Comparison of ENCODE assay signal across 24 cellular contexts in genomic region chr2:68404164-68404563, GRCh38. TPM values are rescaled to one million over a fixed set of nuclear protein-coding genes. Genes with fewer than 3 reads are reported as not detected.
DNase-seq lines count a peak whose midpoint lies in the region; ATAC-seq, FAIRE-seq and TF ChIP-seq lines count a peak whose summit lies in the region.
"Had no signal": no experiment of that assay in that cellular context is flagged by ENCODE, and none has a peak within 500 bp of the region (broad histone marks: within the 10 kb centered on the region; RNA-seq: fewer than 3 reads in every experiment).

No MANE protein-coding gene starts in this region.

- no peak for TF ChIP-seq CTCF in HepG2 (CRISPR knock-in tag; IDR thresholded peaks at IDR 0.05)
- no peak for TF ChIP-seq CTCF in lower lobe of right lung (IDR thresholded peaks at IDR 0.05)

- no peak overlapping the region for H2AFZ ChIP-seq in HepG2 (ENCODE audit: low read length)

- TF ChIP-seq RAD21 in HepG2 (CRISPR knock-in tag; IDR thresholded peaks at IDR 0.05) = no peak

- intact Hi-C loops in HepG2 (cut with micrococcal nuclease; ENCODE audit: unreplicated experiment) = no loop called here
- intact Hi-C loops in lower lobe of right lung (cut with DNase I) = no loop called here

- BruUV-seq in HepG2 (replicated peaks; lab: Mats Ljungman, UMichigan) = no TSS peak

- no peaks in the 10 kb centered on the region for H4K20me1 ChIP-seq in HepG2 (ENCODE audit: insufficient read depth, low read length)

- CTCF ChIA-PET in HepG2 (lab: Yijun Ruan, JAX; ENCODE audit: low intra/inter-chr PET ratio, low total read pairs) = no interaction called here

- no peak for TF ChIP-seq EP300 in HepG2 (IDR thresholded peaks at IDR 0.05; ENCODE audit: low read depth in 2 of 2, low read length in 2 of 2)
- no peak for TF ChIP-seq EP300 in HepG2 (CRISPR knock-in tag; IDR thresholded peaks at IDR 0.05; ENCODE audit: borderline replicate concordance)

- POLR2A ChIA-PET in HepG2 (lab: Yijun Ruan, JAX) = no interaction called here

- TF ChIP-seq POLR2A in HepG2 (IDR thresholded peaks at IDR 0.05; ENCODE audit: insufficient read depth in 1 of 2, low read depth in 2 of 2, low read length in 2 of 2) = no peak

- peaks cover 10% of the 10 kb centered on the region for H3K4me1 ChIP-seq in HepG2 (ENCODE audit: insufficient read depth, low read length)
- H3K4me1 ChIP-seq in lower lobe of right lung = no peaks in the 10 kb centered on the region
- H3K4me1 ChIP-seq: tibial artery had no signal

- H3K4me3 ChIP-seq in HepG2 (replicated peaks in 1 of 3; ENCODE audit: insufficient read depth in 1 of 3, low read depth in 2 of 3, low read length in 3 of 3) = no peak overlapping the region
- H3K4me3 ChIP-seq in lower lobe of right lung = no peak overlapping the region
- H3K4me3 ChIP-seq: coronary artery, Peyer's patch, tibial artery had no signal

- H3K27me3 ChIP-seq in HepG2 (ENCODE audit: control insufficient read depth in 1 of 2, insufficient read depth in 2 of 2, low read length in 2 of 2) (peaks cover 0 to 6% of the 10 kb centered on the region in 2 experiments; a peak in 1 of 5 replicates), lower lobe of right lung (ENCODE audit: low read depth) (peaks cover 8% of the 10 kb centered on the region)
- H3K27me3 ChIP-seq: Peyer's patch had no signal

- H3K79me2 ChIP-seq in HepG2 (ENCODE audit: insufficient read depth, low read length) = no peaks in the 10 kb centered on the region

- H3K9ac ChIP-seq in HepG2 (ENCODE audit: insufficient read depth, low read depth, low read length) = no peak overlapping the region

- DNase-seq in HepG2 (ENCODE audit: low spot score) (no peak), HK-2 (ENCODE audit: unreplicated experiment) (no peak), lower lobe of right lung (no peak), frontal cortex (ENCODE audit: low spot score in 2 of 2) (no peak)
- DNase-seq: brain microvascular endothelial cell; IMR-90; kidney glomerular epithelial cell; NCI-H2081; NCI-H82; stimulated activated naive CD4-positive, alpha-beta T cell; tibial artery had no signal

- no peak overlapping the region for H3K4me2 ChIP-seq in HepG2 (ENCODE audit: low read depth, low read length)

- FAIRE-seq in HepG2 (lab: Jason Lieb, UNC) = no peak
- FAIRE-seq in frontal cortex (lab: Jason Lieb, UNC) = no peak
- FAIRE-seq: D721Med, GM19239 had no signal

- H3K9me3 ChIP-seq in HepG2 (ENCODE audit: low read length) = no peaks in the 10 kb centered on the region
- H3K9me3 ChIP-seq in lower lobe of right lung = no peaks in the 10 kb centered on the region
- H3K9me3 ChIP-seq: Peyer's patch, tibial artery had no signal

- H3K27ac ChIP-seq in HepG2 (ENCODE audit: extremely low read length, insufficient read depth, low read length) = no peak overlapping the region
- no peak overlapping the region for H3K27ac ChIP-seq in lower lobe of right lung
- H3K27ac ChIP-seq: brain microvascular endothelial cell, coronary artery, tibial artery had no signal

- 27% methylated on average over 2 of the region's 2 CpGs for WGBS in HepG2 (ENCODE audit: low lambda C conversion rate)

- ATAC-seq in GM18511 (IDR thresholded peaks at IDR 0.05; ENCODE audit: unreplicated experiment) (peak; percentile 64), GM19351 (IDR thresholded peaks at IDR 0.05; ENCODE audit: unreplicated experiment) (peak; percentile 44), HG03520 (IDR thresholded peaks at IDR 0.05; ENCODE audit: unreplicated experiment) (peak; percentile 68), HepG2 (peak; percentile 63; the same call in 2 of the 3 replicates), HG02763 (IDR thresholded peaks at IDR 0.05; ENCODE audit: unreplicated experiment) (no peak), lower lobe of right lung (no peak)
- ATAC-seq: activated CD4-positive, CD25-positive, alpha-beta regulatory T cell treated with anti-CD3 and anti-CD28 coated beads, Interleukin-2, amount 50 U/mL, for 24 hours had no signal

- no peaks in the 10 kb centered on the region for H3K36me3 ChIP-seq in HepG2 (replicated peaks in 1 of 2; ENCODE audit: control insufficient read depth in 1 of 2, insufficient read depth in 2 of 2, low read length in 2 of 2)
- no peaks in the 10 kb centered on the region for H3K36me3 ChIP-seq in lower lobe of right lung
- H3K36me3 ChIP-seq: brain microvascular endothelial cell, Peyer's patch, tibial artery had no signal

- in situ Hi-C loops in HepG2 (cut with HindIII; ENCODE audit: extremely low pct_ligation_motif_present, low pct_unique_long_range_greater_than_20kb) = no loop called here

TF ChIP-seq in HepG2, 621 proteins besides CTCF, POLR2A, EP300 and RAD21 (continues in another document):
- TF ChIP-seq TRIM24 (CRISPR knock-in tag; IDR thresholded peaks at IDR 0.05) (no peak), ZNF530 (CRISPR knock-in tag; IDR thresholded peaks at IDR 0.05; ENCODE audit: low read depth) (no peak), MTF1 (CRISPR knock-in tag; IDR thresholded peaks at IDR 0.05) (no peak), AFF4 (CRISPR knock-in tag; IDR thresholded peaks at IDR 0.05) (no peak), TP53 (CRISPR knock-in tag; conservative IDR thresholded peaks at IDR 0.05) (no peak), MIER2 (CRISPR knock-in tag; IDR thresholded peaks at IDR 0.05) (no peak)
- TF ChIP-seq, protein P1, sequence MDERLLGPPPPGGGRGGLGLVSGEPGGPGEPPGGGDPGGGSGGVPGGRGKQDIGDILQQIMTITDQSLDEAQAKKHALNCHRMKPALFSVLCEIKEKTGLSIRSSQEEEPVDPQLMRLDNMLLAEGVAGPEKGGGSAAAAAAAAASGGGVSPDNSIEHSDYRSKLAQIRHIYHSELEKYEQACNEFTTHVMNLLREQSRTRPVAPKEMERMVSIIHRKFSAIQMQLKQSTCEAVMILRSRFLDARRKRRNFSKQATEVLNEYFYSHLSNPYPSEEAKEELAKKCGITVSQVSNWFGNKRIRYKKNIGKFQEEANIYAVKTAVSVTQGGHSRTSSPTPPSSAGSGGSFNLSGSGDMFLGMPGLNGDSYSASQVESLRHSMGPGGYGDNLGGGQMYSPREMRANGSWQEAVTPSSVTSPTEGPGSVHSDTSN (CRISPR knock-in tag; IDR thresholded peaks at IDR 0.05) = no peak

RNA-seq across cellular contexts. Expression of gene PLEK, which starts 39.1 kb away (rescaled TPM):
- total RNA-seq in HepG2 (2016; rRNA removed; fragmentation: Illumina TruSeq; extraction: Trizol) = not detected in 2 replicates
- total RNA-seq in HepG2 (2016; cell fraction: cytosol; rRNA removed; fragmentation: Illumina TruSeq; extraction: Trizol; ENCODE audit: low read depth) = not detected in 2 replicates
- not detected in 2 replicates for total RNA-seq in HepG2 (2016; cell fraction: insoluble cytoplasmic fraction; rRNA removed; fragmentation: Illumina TruSeq; extraction: Trizol)
- not detected in 2 replicates for total RNA-seq in HepG2 (2016; cell fraction: membrane; rRNA removed; fragmentation: Illumina TruSeq; extraction: Trizol)
- total RNA-seq in HepG2 (2016; cell fraction: nucleus; rRNA removed; fragmentation: Illumina TruSeq; extraction: Trizol) = not detected in 2 replicates
- 0.05 TPM in 1 of 2 replicates, not detected in the other for polyA plus RNA-seq in HepG2 (2011; rRNA removed)
- polyA plus RNA-seq in HepG2 (2011; cell fraction: cytosol; rRNA removed) = 0.04 TPM in 2 replicates
- polyA plus RNA-seq in HepG2 (2011; cell fraction: nucleus; rRNA removed) = 0.12 TPM in 1 of 2 replicates, not detected in the other
- not detected in 2 replicates for polyA plus RNA-seq in HepG2 (2012)
- polyA plus RNA-seq in HepG2 (2016; cell fraction: cytosol; fragmentation: Illumina TruSeq; extraction: Trizol; ENCODE audit: low read depth) = not detected in 2 replicates
- polyA plus RNA-seq in HepG2 (2016; cell fraction: insoluble cytoplasmic fraction; fragmentation: Illumina TruSeq; extraction: Trizol; ENCODE audit: low read depth) = not detected in 2 replicates
- polyA plus RNA-seq in HepG2 (2016; cell fraction: membrane; fragmentation: Illumina TruSeq; extraction: Trizol; ENCODE audit: low read depth) = not detected in 2 replicates
- polyA plus RNA-seq in HepG2 (2016; cell fraction: nucleus; fragmentation: Illumina TruSeq; extraction: Trizol; ENCODE audit: insufficient read depth, low read depth) = not detected in 2 replicates
- polyA minus RNA-seq in HepG2 (2011; rRNA and poly(A)+ RNA removed; ENCODE audit: low replicate concordance) = 0.21 TPM in 1 of 2 replicates, not detected in the other
- not detected in 2 replicates for polyA minus RNA-seq in HepG2 (2011; cell fraction: cytosol; rRNA and poly(A)+ RNA removed)
- polyA minus RNA-seq in HepG2 (2011; cell fraction: nucleus; rRNA and poly(A)+ RNA removed) = not detected in 2 replicates
- 42.1 TPM for total RNA-seq in lower lobe of right lung
- total RNA-seq in frontal cortex = 1.6 TPM
- total RNA-seq: fibroblast of villous mesenchyme, neural crest cell, SK-MEL-5 had no signal
- polyA plus RNA-seq: BJ, IMR-90 had no signal

Comparison
In these comparisons a context has a peak if more than half of its experiments do, and no peak if none do; other contexts are left out.
1. ATAC-seq: peak in GM18511 (single experiment), GM19351 (single experiment), HG03520 (single experiment) and HepG2 (single experiment); none in HG02763 (single experiment) and lower lobe of right lung (0 of 2).
2. RNA of gene PLEK, which starts 39.1 kb away (total RNA-seq): 42.1 TPM in lower lobe of right lung (single experiment); 1.6 TPM in frontal cortex (single experiment) and not detected in HepG2; every median in the first group is over 10 times any median in the second.